ENCODE assay signal across 3 cellular contexts in genomic region chrX:26070882-26071281, GRCh38.
"Had no signal": no experiment of that assay in that cellular context is flagged by ENCODE, and none has a peak within 500 bp of the region (broad histone marks: within the 10 kb centered on the region; RNA-seq: fewer than 3 reads in every experiment).

No MANE protein-coding gene starts in this region.

- H3K4me3 ChIP-seq: GM12878 had no signal

- ATAC-seq: GM12878 had no signal

- DNase-seq: GDM1, GF-D8 had no signal
